ENCODE assay signal across 28 cellular contexts in the genomic region with DNA sequence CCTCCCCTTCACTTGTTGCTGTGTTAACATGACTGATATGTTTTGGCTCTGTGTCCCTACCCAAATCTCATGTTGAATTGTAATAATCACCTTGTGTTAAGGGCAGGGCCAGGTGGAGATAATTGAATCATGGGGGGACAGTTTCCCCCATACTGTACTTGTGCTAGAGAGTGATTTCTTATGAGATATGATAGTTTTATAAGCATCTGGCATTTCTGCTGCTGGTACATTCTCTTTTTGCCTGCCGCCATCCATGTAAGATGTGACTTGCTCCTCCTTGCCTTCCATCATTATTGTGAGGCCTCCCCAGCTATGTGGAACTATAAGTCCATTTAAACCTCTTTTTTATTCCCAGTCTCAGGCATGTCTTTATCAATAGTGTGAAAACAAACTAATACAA.
"Had no signal": no experiment of that assay in that cellular context is flagged by ENCODE, and none has a peak within 500 bp of the region (broad histone marks: within the 10 kb centered on the region; RNA-seq: fewer than 3 reads in every experiment).

No MANE protein-coding gene starts in this region.

- H3K27ac Mint-ChIP-seq: stimulated activated memory B cell treated with anti-CD40 and anti-IgM and Interleukin-4, amounts not matched to agents 10 μg/mL and 1 μg/mL and 100 μg/mL, for 72 hours; stimulated activated naive B cell treated with anti-CD40 and anti-IgM and Interleukin-4, amounts not matched to agents 10 μg/mL and 1 μg/mL and 100 μg/mL, for 72 hours; stimulated activated naive CD8-positive, alpha-beta T cell treated with anti-CD3 and anti-CD28 coated beads, Interleukin-15, amount 100 ng/mL, for 72 hours; stimulated activated naive CD8-positive, alpha-beta T cell treated with anti-CD3 and anti-CD28 coated beads, Interleukin-15, Interleukin-2, amounts not matched to agents 100 ng/mL and 50 ng/mL, for 24 hours; type B pancreatic cell had no signal

- H3K27me3 ChIP-seq: stomach, suprapubic skin, testis, thyroid gland, tibial artery, tibial nerve, transverse colon, upper lobe of right lung, uterus, vagina had no signal

- H3K27ac ChIP-seq: stomach, suprapubic skin, testis, thoracic aorta, thyroid gland, tibial artery, tibial nerve, transverse colon, upper lobe of right lung, uterus, vagina had no signal

- ATAC-seq: stimulated activated memory B cell treated with anti-CD40 and anti-IgM and Interleukin-4, amounts not matched to agents 10 μg/mL and 1 μg/mL and 100 μg/mL, for 72 hours; stimulated activated naive B cell treated with anti-CD40 and anti-IgM and Interleukin-4, amounts not matched to agents 10 μg/mL and 1 μg/mL and 100 μg/mL, for 72 hours; stimulated activated naive CD8-positive, alpha-beta T cell treated with anti-CD3 and anti-CD28 coated beads, Interleukin-15, amount 100 ng/mL, for 72 hours; stimulated activated naive CD8-positive, alpha-beta T cell treated with anti-CD3 and anti-CD28 coated beads, Interleukin-15, Interleukin-2, amounts not matched to agents 100 U/mL and 50 U/mL, for 24 hours; upper lobe of right lung had no signal

- DNase-seq: stimulated activated CD4-positive, alpha-beta T cell treated with anti-CD3 and anti-CD28 coated beads, Interleukin-1b, Interleukin-23, amount 100 ng/mL, for 48 hours; stimulated activated CD4-positive, alpha-beta T cell treated with anti-CD3 and anti-CD28 coated beads, Interleukin-2, amount 100 ng/mL, for 24 hours; stimulated activated CD4-positive, alpha-beta T cell treated with anti-CD3 and anti-CD28 coated beads, Interleukin-2, amount 100 ng/mL, for 48 hours; stimulated activated CD4-positive, alpha-beta T cell treated with anti-CD3 and anti-CD28 coated beads, Interleukin-4, amount 100 ng/mL, for 1 hour; stimulated activated CD4-positive, alpha-beta T cell treated with anti-CD3 and anti-CD28 coated beads, Interleukin-4, amount 100 ng/mL, for 24 hours; stimulated activated CD4-positive, alpha-beta T cell treated with anti-CD3 and anti-CD28 coated beads, Interleukin-4, amount 100 ng/mL, for 4 hours; stimulated activated CD8-positive, alpha-beta memory T cell treated with anti-CD3 and anti-CD28 coated beads, Interleukin-4, amount 100 ng/mL, for 48 hours; stimulated activated naive B cell treated with anti-CD40 and anti-IgM and Interleukin-4, amounts not matched to agents 10 μg/mL and 1 μg/mL and 100 μg/mL, for 72 hours; stimulated activated naive CD4-positive, alpha-beta T cell treated with Interleukin-2 at 50 U/mL for 16 hours; stimulated activated naive CD8-positive, alpha-beta T cell treated with anti-CD3 and anti-CD28 coated beads, Interleukin-15, amount 100 ng/mL, for 72 hours; stimulated activated naive CD8-positive, alpha-beta T cell treated with anti-CD3 and anti-CD28 coated beads, Interleukin-15, Interleukin-2, amounts not matched to agents 100 U/mL and 50 U/mL, for 24 hours; stomach; substantia nigra; testis; thyroid gland; tibial artery; transverse colon; trophoblast cell; upper lobe of right lung; uterus had no signal

- FAIRE-seq: urothelium cell line had no signal

- H3K27me3 Mint-ChIP-seq: stimulated activated memory B cell treated with anti-CD40 and anti-IgM and Interleukin-4, amounts not matched to agents 10 μg/mL and 1 μg/mL and 100 μg/mL, for 72 hours; stimulated activated naive B cell treated with anti-CD40 and anti-IgM and Interleukin-4, amounts not matched to agents 10 μg/mL and 1 μg/mL and 100 μg/mL, for 72 hours; stimulated activated naive CD8-positive, alpha-beta T cell treated with anti-CD3 and anti-CD28 coated beads, Interleukin-15, amount 100 ng/mL, for 72 hours; stimulated activated naive CD8-positive, alpha-beta T cell treated with anti-CD3 and anti-CD28 coated beads, Interleukin-15, Interleukin-2, amounts not matched to agents 100 ng/mL and 50 ng/mL, for 24 hours; type B pancreatic cell had no signal

- H3K4me3 Mint-ChIP-seq: stimulated activated memory B cell treated with anti-CD40 and anti-IgM and Interleukin-4, amounts not matched to agents 10 μg/mL and 1 μg/mL and 100 μg/mL, for 72 hours; stimulated activated naive B cell treated with anti-CD40 and anti-IgM and Interleukin-4, amounts not matched to agents 10 μg/mL and 1 μg/mL and 100 μg/mL, for 72 hours; stimulated activated naive CD8-positive, alpha-beta T cell treated with anti-CD3 and anti-CD28 coated beads, Interleukin-15, amount 100 ng/mL, for 72 hours; stimulated activated naive CD8-positive, alpha-beta T cell treated with anti-CD3 and anti-CD28 coated beads, Interleukin-15, Interleukin-2, amounts not matched to agents 100 ng/mL and 50 ng/mL, for 24 hours; type B pancreatic cell had no signal

- H3K36me3 ChIP-seq: stomach, suprapubic skin, thoracic aorta, thyroid gland, tibial artery, tibial nerve, transverse colon, upper lobe of right lung, uterus, vagina had no signal

- H3K9me3 ChIP-seq: suprapubic skin, testis, thoracic aorta, thyroid gland, tibial artery, tibial nerve, transverse colon, upper lobe of right lung, uterus, vagina had no signal

- H3K4me3 ChIP-seq: stomach, suprapubic skin, testis, thoracic aorta, thyroid gland, tibial artery, tibial nerve, transverse colon, upper lobe of right lung, uterus, vagina had no signal

- H3K36me3 Mint-ChIP-seq: stimulated activated memory B cell treated with anti-CD40 and anti-IgM and Interleukin-4, amounts not matched to agents 10 μg/mL and 1 μg/mL and 100 μg/mL, for 72 hours; stimulated activated naive B cell treated with anti-CD40 and anti-IgM and Interleukin-4, amounts not matched to agents 10 μg/mL and 1 μg/mL and 100 μg/mL, for 72 hours; type B pancreatic cell had no signal

- H3K4me1 ChIP-seq: stomach, suprapubic skin, testis, thyroid gland, tibial nerve, transverse colon, upper lobe of right lung, uterus, vagina had no signal

- H3K9me3 Mint-ChIP-seq: type B pancreatic cell had no signal

- H3K4me1 Mint-ChIP-seq: stimulated activated memory B cell treated with anti-CD40 and anti-IgM and Interleukin-4, amounts not matched to agents 10 μg/mL and 1 μg/mL and 100 μg/mL, for 72 hours; stimulated activated naive B cell treated with anti-CD40 and anti-IgM and Interleukin-4, amounts not matched to agents 10 μg/mL and 1 μg/mL and 100 μg/mL, for 72 hours had no signal
